Comparison of ENCODE assay signal across 1 cellular context in the genomic region with DNA sequence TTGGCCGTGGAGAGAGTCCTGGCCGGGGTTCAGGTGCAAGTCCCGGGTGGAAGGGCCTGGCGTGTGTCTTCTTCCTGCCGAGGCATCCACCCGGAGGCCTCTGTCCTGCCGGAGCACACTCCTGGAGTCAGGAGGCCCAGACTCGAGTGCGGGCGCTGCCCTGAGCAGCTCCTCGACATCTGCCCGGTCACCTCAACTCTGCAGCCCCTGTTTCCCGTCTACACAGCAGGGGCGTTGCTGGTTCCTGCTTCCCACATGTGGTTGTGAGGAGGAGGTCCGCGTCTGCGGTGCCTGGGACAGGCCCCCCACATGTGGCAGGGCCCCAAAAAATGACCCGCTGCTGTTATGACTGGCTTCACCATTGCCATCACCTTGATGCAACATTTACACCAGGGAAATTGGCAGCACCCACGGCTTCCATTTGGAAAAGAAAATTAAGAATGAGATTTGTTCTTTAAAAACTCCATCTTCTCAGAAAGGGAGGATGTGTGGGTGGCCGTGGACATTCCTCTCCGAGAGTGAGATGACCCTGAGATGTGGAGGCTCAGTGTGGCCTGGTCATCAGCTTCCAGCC.
TF ChIP-seq lines count a peak whose summit lies in the region.

No MANE protein-coding gene starts in this region.

TF ChIP-seq in HepG2, 621 proteins besides CTCF, POLR2A, EP300 and RAD21 (continued from another document and continues in another):
- TF ChIP-seq, protein P1, sequence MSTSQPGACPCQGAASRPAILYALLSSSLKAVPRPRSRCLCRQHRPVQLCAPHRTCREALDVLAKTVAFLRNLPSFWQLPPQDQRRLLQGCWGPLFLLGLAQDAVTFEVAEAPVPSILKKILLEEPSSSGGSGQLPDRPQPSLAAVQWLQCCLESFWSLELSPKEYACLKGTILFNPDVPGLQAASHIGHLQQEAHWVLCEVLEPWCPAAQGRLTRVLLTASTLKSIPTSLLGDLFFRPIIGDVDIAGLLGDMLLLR (CRISPR knock-in tag; IDR thresholded peaks at IDR 0.05): no peak
- TF ChIP-seq ZNF616 (CRISPR knock-in tag; IDR thresholded peaks at IDR 0.05; ENCODE audit: low read depth) (no peak), YEATS2 (CRISPR knock-in tag; IDR thresholded peaks at IDR 0.05; ENCODE audit: borderline replicate concordance) (no peak), ZNF775 (CRISPR knock-in tag; IDR thresholded peaks at IDR 0.05; ENCODE audit: borderline replicate concordance) (no peak), MEF2D (CRISPR knock-in tag; IDR thresholded peaks at IDR 0.05) (no peak), DR1 (CRISPR knock-in tag; IDR thresholded peaks at IDR 0.05) (no peak), ZNF629 (CRISPR knock-in tag; conservative IDR thresholded peaks at IDR 0.05) (no peak), ZNF782 (CRISPR knock-in tag; IDR thresholded peaks at IDR 0.05; ENCODE audit: borderline replicate concordance) (no peak), FOXC1 (CRISPR knock-in tag; IDR thresholded peaks at IDR 0.05; ENCODE audit: borderline replicate concordance) (0 out of 2 replicates have a peak, but pooled peaks have one; percentile 9), HNF4A (CRISPR knock-in tag; IDR thresholded peaks at IDR 0.05) (0 out of 2 replicates have a peak, but pooled peaks have one; percentile 1), ZNF598 (CRISPR knock-in tag; IDR thresholded peaks at IDR 0.05; ENCODE audit: borderline replicate concordance) (no peak), PAF1 (CRISPR knock-in tag; IDR thresholded peaks at IDR 0.05) (no peak), ISX (CRISPR knock-in tag; conservative IDR thresholded peaks at IDR 0.05) (no peak), TAF1 (CRISPR knock-in tag; IDR thresholded peaks at IDR 0.05) (0 out of 2 replicates have a peak, but pooled peaks have one; percentile 18), SALL1 (CRISPR knock-in tag; IDR thresholded peaks at IDR 0.05) (no peak), ZNF790 (CRISPR knock-in tag; IDR thresholded peaks at IDR 0.05; ENCODE audit: borderline replicate concordance) (no peak), ZBTB38 (CRISPR knock-in tag; IDR thresholded peaks at IDR 0.05) (peak; percentile 94), SYNCRIP (IDR thresholded peaks at IDR 0.05; ENCODE audit: insufficient read depth, low read depth, low read length) (no peak), SIN3A (IDR thresholded peaks at IDR 0.05; ENCODE audit: borderline replicate concordance, low read depth, low read length) (no peak), ZFX (CRISPR knock-in tag; IDR thresholded peaks at IDR 0.05; ENCODE audit: low read depth) (0 out of 2 replicates have a peak, but pooled peaks have one; percentile 29), HDAC1 (CRISPR knock-in tag; IDR thresholded peaks at IDR 0.05) (no peak), POGZ (CRISPR knock-in tag; IDR thresholded peaks at IDR 0.05) (no peak), ZNF296 (CRISPR knock-in tag; conservative IDR thresholded peaks at IDR 0.05) (no peak), ZNF572 (CRISPR knock-in tag; IDR thresholded peaks at IDR 0.05) (no peak), ARNT2 (CRISPR knock-in tag; IDR thresholded peaks at IDR 0.05; ENCODE audit: low read depth) (no peak), SMAD9 (CRISPR knock-in tag; IDR thresholded peaks at IDR 0.05) (no peak), HDAC6 (IDR thresholded peaks at IDR 0.05; ENCODE audit: low read depth, low read length) (no peak), SAP130 (CRISPR knock-in tag; IDR thresholded peaks at IDR 0.05; ENCODE audit: low read depth) (no peak), ELF4 (CRISPR knock-in tag; IDR thresholded peaks at IDR 0.05; ENCODE audit: borderline replicate concordance) (no peak), KLF15 (CRISPR knock-in tag; IDR thresholded peaks at IDR 0.05; ENCODE audit: borderline replicate concordance) (no peak), GPN1 (CRISPR knock-in tag; IDR thresholded peaks at IDR 0.05; ENCODE audit: borderline replicate concordance) (no peak; the same call in 1 of the 2 replicates), FOXO1 (CRISPR knock-in tag; IDR thresholded peaks at IDR 0.05) (no peak), ZNF747 (CRISPR knock-in tag; IDR thresholded peaks at IDR 0.05; ENCODE audit: borderline replicate concordance) (no peak), ZNF703 (CRISPR knock-in tag; IDR thresholded peaks at IDR 0.05; ENCODE audit: borderline replicate concordance) (no peak), HNRNPH1 (optimal IDR thresholded peaks at IDR 0.05; ENCODE audit: low read depth, low read length) (no peak), IKZF1 (IDR thresholded peaks at IDR 0.05) (no peak), IRX3 (CRISPR knock-in tag; IDR thresholded peaks at IDR 0.05; ENCODE audit: borderline replicate concordance, low read depth) (no peak), HMG20B (CRISPR knock-in tag; conservative IDR thresholded peaks at IDR 0.05) (no peak), AGO2 (optimal IDR thresholded peaks at IDR 0.05; ENCODE audit: low read depth, low read length) (peak; percentile 23), KLF9 (CRISPR knock-in tag; IDR thresholded peaks at IDR 0.05; ENCODE audit: low read depth) (no peak), AGO1 (IDR thresholded peaks at IDR 0.05; ENCODE audit: low read depth, low read length, poor library complexity, severe bottlenecking) (no peak), ZNF350 (CRISPR knock-in tag; IDR thresholded peaks at IDR 0.05; ENCODE audit: borderline replicate concordance, low read depth) (no peak), ZNF124 (CRISPR knock-in tag; IDR thresholded peaks at IDR 0.05) (0 out of 2 replicates have a peak, but pooled peaks have one; percentile 6)
- TF ChIP-seq, protein P2, sequence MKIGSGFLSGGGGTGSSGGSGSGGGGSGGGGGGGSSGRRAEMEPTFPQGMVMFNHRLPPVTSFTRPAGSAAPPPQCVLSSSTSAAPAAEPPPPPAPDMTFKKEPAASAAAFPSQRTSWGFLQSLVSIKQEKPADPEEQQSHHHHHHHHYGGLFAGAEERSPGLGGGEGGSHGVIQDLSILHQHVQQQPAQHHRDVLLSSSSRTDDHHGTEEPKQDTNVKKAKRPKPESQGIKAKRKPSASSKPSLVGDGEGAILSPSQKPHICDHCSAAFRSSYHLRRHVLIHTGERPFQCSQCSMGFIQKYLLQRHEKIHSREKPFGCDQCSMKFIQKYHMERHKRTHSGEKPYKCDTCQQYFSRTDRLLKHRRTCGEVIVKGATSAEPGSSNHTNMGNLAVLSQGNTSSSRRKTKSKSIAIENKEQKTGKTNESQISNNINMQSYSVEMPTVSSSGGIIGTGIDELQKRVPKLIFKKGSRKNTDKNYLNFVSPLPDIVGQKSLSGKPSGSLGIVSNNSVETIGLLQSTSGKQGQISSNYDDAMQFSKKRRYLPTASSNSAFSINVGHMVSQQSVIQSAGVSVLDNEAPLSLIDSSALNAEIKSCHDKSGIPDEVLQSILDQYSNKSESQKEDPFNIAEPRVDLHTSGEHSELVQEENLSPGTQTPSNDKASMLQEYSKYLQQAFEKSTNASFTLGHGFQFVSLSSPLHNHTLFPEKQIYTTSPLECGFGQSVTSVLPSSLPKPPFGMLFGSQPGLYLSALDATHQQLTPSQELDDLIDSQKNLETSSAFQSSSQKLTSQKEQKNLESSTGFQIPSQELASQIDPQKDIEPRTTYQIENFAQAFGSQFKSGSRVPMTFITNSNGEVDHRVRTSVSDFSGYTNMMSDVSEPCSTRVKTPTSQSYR (CRISPR knock-in tag; IDR thresholded peaks at IDR 0.05; ENCODE audit: borderline replicate concordance): no peak
- TF ChIP-seq, protein P3, sequence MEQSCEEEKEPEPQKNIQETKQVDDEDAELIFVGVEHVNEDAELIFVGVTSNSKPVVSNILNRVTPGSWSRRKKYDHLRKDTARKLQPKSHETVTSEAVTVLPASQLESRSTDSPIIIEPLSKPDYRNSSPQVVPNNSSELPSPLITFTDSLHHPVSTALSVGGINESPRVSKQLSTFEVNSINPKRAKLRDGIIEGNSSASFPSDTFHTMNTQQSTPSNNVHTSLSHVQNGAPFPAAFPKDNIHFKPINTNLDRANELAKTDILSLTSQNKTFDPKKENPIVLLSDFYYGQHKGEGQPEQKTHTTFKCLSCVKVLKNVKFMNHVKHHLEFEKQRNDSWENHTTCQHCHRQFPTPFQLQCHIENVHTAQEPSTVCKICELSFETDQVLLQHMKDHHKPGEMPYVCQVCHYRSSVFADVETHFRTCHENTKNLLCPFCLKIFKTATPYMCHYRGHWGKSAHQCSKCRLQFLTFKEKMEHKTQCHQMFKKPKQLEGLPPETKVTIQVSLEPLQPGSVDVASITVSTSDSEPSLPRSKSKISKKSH (CRISPR knock-in tag; IDR thresholded peaks at IDR 0.05; ENCODE audit: borderline replicate concordance): no peak
- TF ChIP-seq, protein P4, sequence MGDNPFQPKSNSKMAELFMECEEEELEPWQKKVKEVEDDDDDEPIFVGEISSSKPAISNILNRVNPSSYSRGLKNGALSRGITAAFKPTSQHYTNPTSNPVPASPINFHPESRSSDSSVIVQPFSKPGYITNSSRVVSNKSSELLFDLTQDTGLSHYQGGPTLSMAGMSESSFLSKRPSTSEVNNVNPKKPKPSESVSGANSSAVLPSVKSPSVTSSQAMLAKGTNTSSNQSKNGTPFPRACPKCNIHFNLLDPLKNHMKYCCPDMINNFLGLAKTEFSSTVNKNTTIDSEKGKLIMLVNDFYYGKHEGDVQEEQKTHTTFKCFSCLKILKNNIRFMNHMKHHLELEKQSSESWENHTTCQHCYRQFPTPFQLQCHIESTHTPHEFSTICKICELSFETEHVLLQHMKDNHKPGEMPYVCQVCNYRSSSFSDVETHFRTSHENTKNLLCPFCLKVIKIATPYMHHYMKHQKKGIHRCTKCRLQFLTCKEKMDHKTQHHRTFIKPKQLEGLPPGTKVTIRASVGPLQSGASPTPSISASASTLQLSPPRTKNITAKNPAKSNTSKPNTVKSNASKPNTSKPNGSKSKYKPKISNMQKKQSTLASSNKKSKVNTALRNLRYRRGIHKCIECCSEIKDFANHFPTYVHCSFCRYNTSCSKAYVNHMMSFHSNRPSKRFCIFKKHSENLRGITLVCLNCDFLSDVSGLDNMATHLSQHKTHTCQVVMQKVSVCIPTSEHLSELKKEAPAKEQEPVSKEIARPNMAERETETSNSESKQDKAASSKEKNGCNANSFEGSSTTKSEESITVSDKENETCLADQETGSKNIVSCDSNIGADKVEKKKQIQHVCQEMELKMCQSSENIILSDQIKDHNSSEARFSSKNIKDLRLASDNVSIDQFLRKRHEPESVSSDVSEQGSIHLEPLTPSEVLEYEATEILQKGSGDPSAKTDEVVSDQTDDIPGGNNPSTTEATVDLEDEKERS (CRISPR knock-in tag; IDR thresholded peaks at IDR 0.05): no peak
- TF ChIP-seq, protein P5, sequence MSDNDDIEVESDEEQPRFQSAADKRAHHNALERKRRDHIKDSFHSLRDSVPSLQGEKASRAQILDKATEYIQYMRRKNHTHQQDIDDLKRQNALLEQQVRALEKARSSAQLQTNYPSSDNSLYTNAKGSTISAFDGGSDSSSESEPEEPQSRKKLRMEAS (IDR thresholded peaks at IDR 0.05): 0 out of 2 replicates have a peak, but pooled peaks have one; percentile 30
- TF ChIP-seq, protein P6, sequence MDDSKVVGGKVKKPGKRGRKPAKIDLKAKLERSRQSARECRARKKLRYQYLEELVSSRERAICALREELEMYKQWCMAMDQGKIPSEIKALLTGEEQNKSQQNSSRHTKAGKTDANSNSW (CRISPR knock-in tag; IDR thresholded peaks at IDR 0.05; ENCODE audit: borderline replicate concordance): no peak
- TF ChIP-seq, protein P7, sequence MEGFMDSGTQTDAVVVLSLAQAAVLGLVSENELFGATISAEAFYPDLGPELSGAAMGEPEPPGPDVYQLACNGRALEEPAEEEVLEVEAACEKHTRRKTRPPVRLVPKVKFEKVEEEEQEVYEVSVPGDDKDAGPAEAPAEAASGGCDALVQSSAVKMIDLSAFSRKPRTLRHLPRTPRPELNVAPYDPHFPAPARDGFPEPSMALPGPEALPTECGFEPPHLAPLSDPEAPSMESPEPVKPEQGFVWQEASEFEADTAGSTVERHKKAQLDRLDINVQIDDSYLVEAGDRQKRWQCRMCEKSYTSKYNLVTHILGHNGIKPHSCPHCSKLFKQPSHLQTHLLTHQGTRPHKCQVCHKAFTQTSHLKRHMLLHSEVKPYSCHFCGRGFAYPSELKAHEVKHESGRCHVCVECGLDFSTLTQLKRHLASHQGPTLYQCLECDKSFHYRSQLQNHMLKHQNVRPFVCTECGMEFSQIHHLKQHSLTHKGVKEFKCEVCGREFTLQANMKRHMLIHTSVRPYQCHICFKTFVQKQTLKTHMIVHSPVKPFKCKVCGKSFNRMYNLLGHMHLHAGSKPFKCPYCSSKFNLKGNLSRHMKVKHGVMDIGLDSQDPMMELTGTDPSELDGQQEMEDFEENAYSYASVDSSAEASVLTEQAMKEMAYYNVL (CRISPR knock-in tag; IDR thresholded peaks at IDR 0.05; ENCODE audit: borderline replicate concordance): no peak
- TF ChIP-seq, protein P8, sequence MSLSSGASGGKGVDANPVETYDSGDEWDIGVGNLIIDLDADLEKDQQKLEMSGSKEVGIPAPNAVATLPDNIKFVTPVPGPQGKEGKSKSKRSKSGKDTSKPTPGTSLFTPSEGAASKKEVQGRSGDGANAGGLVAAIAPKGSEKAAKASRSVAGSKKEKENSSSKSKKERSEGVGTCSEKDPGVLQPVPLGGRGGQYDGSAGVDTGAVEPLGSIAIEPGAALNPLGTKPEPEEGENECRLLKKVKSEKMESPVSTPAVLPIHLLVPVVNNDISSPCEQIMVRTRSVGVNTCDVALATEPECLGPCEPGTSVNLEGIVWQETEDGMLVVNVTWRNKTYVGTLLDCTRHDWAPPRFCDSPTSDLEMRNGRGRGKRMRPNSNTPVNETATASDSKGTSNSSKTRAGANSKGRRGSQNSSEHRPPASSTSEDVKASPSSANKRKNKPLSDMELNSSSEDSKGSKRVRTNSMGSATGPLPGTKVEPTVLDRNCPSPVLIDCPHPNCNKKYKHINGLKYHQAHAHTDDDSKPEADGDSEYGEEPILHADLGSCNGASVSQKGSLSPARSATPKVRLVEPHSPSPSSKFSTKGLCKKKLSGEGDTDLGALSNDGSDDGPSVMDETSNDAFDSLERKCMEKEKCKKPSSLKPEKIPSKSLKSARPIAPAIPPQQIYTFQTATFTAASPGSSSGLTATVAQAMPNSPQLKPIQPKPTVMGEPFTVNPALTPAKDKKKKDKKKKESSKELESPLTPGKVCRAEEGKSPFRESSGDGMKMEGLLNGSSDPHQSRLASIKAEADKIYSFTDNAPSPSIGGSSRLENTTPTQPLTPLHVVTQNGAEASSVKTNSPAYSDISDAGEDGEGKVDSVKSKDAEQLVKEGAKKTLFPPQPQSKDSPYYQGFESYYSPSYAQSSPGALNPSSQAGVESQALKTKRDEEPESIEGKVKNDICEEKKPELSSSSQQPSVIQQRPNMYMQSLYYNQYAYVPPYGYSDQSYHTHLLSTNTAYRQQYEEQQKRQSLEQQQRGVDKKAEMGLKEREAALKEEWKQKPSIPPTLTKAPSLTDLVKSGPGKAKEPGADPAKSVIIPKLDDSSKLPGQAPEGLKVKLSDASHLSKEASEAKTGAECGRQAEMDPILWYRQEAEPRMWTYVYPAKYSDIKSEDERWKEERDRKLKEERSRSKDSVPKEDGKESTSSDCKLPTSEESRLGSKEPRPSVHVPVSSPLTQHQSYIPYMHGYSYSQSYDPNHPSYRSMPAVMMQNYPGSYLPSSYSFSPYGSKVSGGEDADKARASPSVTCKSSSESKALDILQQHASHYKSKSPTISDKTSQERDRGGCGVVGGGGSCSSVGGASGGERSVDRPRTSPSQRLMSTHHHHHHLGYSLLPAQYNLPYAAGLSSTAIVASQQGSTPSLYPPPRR (CRISPR knock-in tag; IDR thresholded peaks at IDR 0.05; ENCODE audit: borderline replicate concordance): no peak
